13 cellular contexts compared by ENCODE assay signal in genomic region chr15:42364529-42364928, GRCh38. TPM values are rescaled to one million over a fixed set of nuclear protein-coding genes. Genes with fewer than 3 reads are reported as not detected.
DNase-seq lines count a peak whose midpoint lies in the region; ATAC-seq and TF ChIP-seq lines count a peak whose summit lies in the region.
"Had no signal": no experiment of that assay in that cellular context is flagged by ENCODE, and none has a peak within 500 bp of the region (broad histone marks: within the 10 kb centered on the region; RNA-seq: fewer than 3 reads in every experiment).

No MANE protein-coding gene starts in this region.

- peak; percentile 21 to 65 (median 36) for DNase-seq in NCI-H1417 (lab: John Stamatoyannopoulos, UW)
- no peak for DNase-seq in NCI-H1417 treated with DMSO at 0.1 percent for 48 hours (lab: John Stamatoyannopoulos, UW)
- peak; percentile 70 for DNase-seq in NCI-H345 treated with DMSO at 0.1 percent for 48 hours (lab: John Stamatoyannopoulos, UW; ENCODE audit: unreplicated experiment)
- DNase-seq in dermis blood vessel endothelial cell: peak; percentile 85
- peak; percentile 10 for DNase-seq in renal cortical epithelial cell (ENCODE audit: low read depth)
- no peak for DNase-seq in GM20000 (ENCODE audit: low spot score)
- DNase-seq: DND-41, erythroblast, occipital lobe, transverse colon had no signal

- no peak for ATAC-seq in HG03139 (IDR thresholded peaks at IDR 0.05; ENCODE audit: unreplicated experiment)
- no peak for ATAC-seq in GM19467 (IDR thresholded peaks at IDR 0.05; ENCODE audit: unreplicated experiment)
- ATAC-seq: SK-N-SH treated with all-trans-retinoic acid at 6 μM for 48 hours had no signal

- no peak for TF ChIP-seq CTCF in GM20000 (IDR thresholded peaks at IDR 0.05; ENCODE audit: extremely low read depth, missing control alignments)

RNA-seq across cellular contexts. Expression of gene CAPN3, which starts 5.2 kb away (rescaled TPM):
- total RNA-seq in dermis blood vessel endothelial cell: 0.37 and 2.4 TPM in 2 replicates
- 0.35 and 3.6 TPM in 2 replicates for total RNA-seq in renal cortical epithelial cell

Comparison
In these comparisons a context has a peak if more than half of its experiments do, and no peak if none do; other contexts are left out.
1. DNase-seq: peak in NCI-H1417 (3 of 3), NCI-H345 treated with DMSO at 0.1 percent for 48 hours (single experiment), dermis blood vessel endothelial cell (single experiment) and renal cortical epithelial cell (single experiment); none in NCI-H1417 treated with DMSO at 0.1 percent for 48 hours (single experiment) and GM20000 (single experiment).